In genomic region chr16:69917739-69918138, GRCh38 we compare ENCODE assay signal across 8 cellular contexts. TPM values are rescaled to one million over a fixed set of nuclear protein-coding genes. Genes with fewer than 3 reads are reported as not detected.
A peak's percentile ranks its signal among the peaks of the same experiment; 100 is the strongest.
DNase-seq lines count a peak whose midpoint lies in the region; ATAC-seq, FAIRE-seq and TF ChIP-seq lines count a peak whose summit lies in the region.

No MANE protein-coding gene starts in this region.

- peaks cover 30% of the 10 kb centered on the region for H3K4me1 Mint-ChIP-seq in HFFc6 (ENCODE audit: low read depth)
- peaks cover 0 to 2% (median 0%) of the 10 kb centered on the region in 4 donors for H3K4me1 Mint-ChIP-seq in naive thymus-derived CD8-positive, alpha-beta T cell

- peak overlapping the region; percentile 88 for H3K4me3 Mint-ChIP-seq in HFFc6
- no peak overlapping the region for H3K4me3 Mint-ChIP-seq in naive thymus-derived CD8-positive, alpha-beta T cell

- DNase-seq in HFFc6 (peak; percentile 91), bronchial epithelial cell (ENCODE audit: low read depth) (peak; percentile 94), iris pigment epithelial cell (ENCODE audit: low read depth) (peak; percentile 98), testis (peak; percentile 89), D721Med (ENCODE audit: insufficient read length, low spot score) (no peak)
- no peak for DNase-seq in naive thymus-derived CD8-positive, alpha-beta T cell

- no peaks in the 10 kb centered on the region; the same call in 1 of the 2 replicates for H3K27me3 Mint-ChIP-seq in HFFc6 (ENCODE audit: insufficient read depth)
- no peaks in the 10 kb centered on the region for H3K27me3 Mint-ChIP-seq in naive thymus-derived CD8-positive, alpha-beta T cell

- WGBS in testis, 2 donors, result 46 to 60% methylated on average over 18 to 20 of the region's 20 CpGs

- H3K36me3 ChIP-seq in bronchial epithelial cell (ENCODE audit: control insufficient read depth, insufficient read depth, low read length), result no peaks in the 10 kb centered on the region
- H3K36me3 ChIP-seq in testis (ENCODE audit: low read depth, missing control alignments), result no peaks in the 10 kb centered on the region

- H3K4me3 ChIP-seq in bronchial epithelial cell (ENCODE audit: low read depth, low read length), result no peak overlapping the region
- H3K4me3 ChIP-seq in testis, result no peak overlapping the region

- H3K27me3 ChIP-seq in bronchial epithelial cell (ENCODE audit: control insufficient read depth, insufficient read depth, low read length) (no peaks in the 10 kb centered on the region), testis (no peaks in the 10 kb centered on the region)

- peaks cover 20% of the 10 kb centered on the region for H3K4me1 ChIP-seq in testis

- peak overlapping the region; percentile 51 to 74 for H3K27ac ChIP-seq in testis

- FAIRE-seq in bronchial epithelial cell (lab: Jason Lieb, UNC) (no peak), D721Med (lab: Jason Lieb, UNC) (no peak)

- intact Hi-C loops in testis (cut with DNase I; ENCODE audit: low total_unique reads), result loop anchor here (10.0 kb wide), 1 partner anchor 53 kb away; no protein-coding TSS in a partner anchor

- H3K27ac Mint-ChIP-seq in HFFc6, result peak overlapping the region; percentile 96
- H3K27ac Mint-ChIP-seq in naive thymus-derived CD8-positive, alpha-beta T cell, result peak overlapping the region in 1 of 10 donors; percentile 30

- no peaks in the 10 kb centered on the region for H3K9me3 Mint-ChIP-seq in HFFc6
- H3K9me3 Mint-ChIP-seq in naive thymus-derived CD8-positive, alpha-beta T cell, result no peaks in the 10 kb centered on the region

- no peaks in the 10 kb centered on the region for H3K9me3 ChIP-seq in testis

- no peaks in the 10 kb centered on the region for H3K36me3 Mint-ChIP-seq in HFFc6 (ENCODE audit: low read depth)
- H3K36me3 Mint-ChIP-seq in naive thymus-derived CD8-positive, alpha-beta T cell, result peaks cover 0 to 50% (median 12%) of the 10 kb centered on the region in 3 donors

- POLR2A ChIA-PET in naive thymus-derived CD8-positive, alpha-beta T cell (lab: Charles Lee), result no interaction called here

- no peak for TF ChIP-seq POLR2A in testis (IDR thresholded peaks at IDR 0.05)

- TF ChIP-seq CTCF in HFFc6 (IDR thresholded peaks at IDR 0.05) (no peak), bronchial epithelial cell (IDR thresholded peaks at IDR 0.05; ENCODE audit: insufficient read depth, low read length, severe bottlenecking) (no peak), testis (IDR thresholded peaks at IDR 0.05) (no peak), D721Med (IDR thresholded peaks at IDR 0.05; ENCODE audit: insufficient read depth, missing control alignments) (no peak)

- ATAC-seq in GM21717 (IDR thresholded peaks at IDR 0.05; ENCODE audit: unreplicated experiment), result no peak
- ATAC-seq in GM18868 (IDR thresholded peaks at IDR 0.05; ENCODE audit: unreplicated experiment), result no peak
- no peak for ATAC-seq in naive thymus-derived CD8-positive, alpha-beta T cell

RNA-seq across cellular contexts. Expression of gene CLEC18A, which starts 33.4 kb away (rescaled TPM):
- total RNA-seq in HFFc6 (2021; fragmentation: NEBNext Ultra II Directional; extraction: Animal tissue kit (Norgen Biotek cat#: 25700)), result under 1 TPM in 2 of 6 experiments, not detected in 4; 0.14 TPM
- total RNA-seq in bronchial epithelial cell, result 0.26 and 1.0 TPM in 2 replicates
- 10 to 100 TPM; 12.6 to 15.7 TPM for total RNA-seq in testis
- 10.0 TPM for polyA plus RNA-seq in testis (ENCODE audit: insufficient read depth, low read depth, low replicate concordance)
- total RNA-seq in naive thymus-derived CD8-positive, alpha-beta T cell, result 1 to 10 TPM; 1.2 to 1.3 TPM
- under 1 TPM in 2 of 3 donors, not detected in 1; 0.08 to 0.42 TPM for polyA plus RNA-seq in naive thymus-derived CD8-positive, alpha-beta T cell

Comparison
In these comparisons a context has a peak if more than half of its experiments do, and no peak if none do; other contexts are left out.
1. DNase-seq: peak in HFFc6 (single experiment), bronchial epithelial cell (single experiment), iris pigment epithelial cell (single experiment) and testis (single experiment); none in D721Med (single experiment) and naive thymus-derived CD8-positive, alpha-beta T cell (0 of 10).